Comparison of ENCODE assay signal across 26 cellular contexts in genomic region chr16:62891-63290, GRCh38. TPM values are rescaled to one million over a fixed set of nuclear protein-coding genes. Genes with fewer than 3 reads are reported as not detected.
"Had no signal": no experiment of that assay in that cellular context is flagged by ENCODE, and none has a peak within 500 bp of the region (broad histone marks: within the 10 kb centered on the region; RNA-seq: fewer than 3 reads in every experiment).

No MANE protein-coding gene starts in this region.

- H3K27me3 ChIP-seq: ascending aorta, breast epithelium, cardiac muscle cell, dorsolateral prefrontal cortex had no signal

- ATAC-seq: activated naive CD4-positive, alpha-beta T cell treated with anti-CD3 and anti-CD28 coated beads, Interleukin-2, amount 50 U/mL, for 72 hours; activated T-cell treated with anti-CD3 and anti-CD28 coated beads, Interleukin-2, amount 50 U/mL, for 72 hours; esophagus mucosa; WTC11 had no signal

- DNase-seq: activated CD4-positive, alpha-beta memory T cell treated with anti-CD3 and anti-CD28 coated beads, Interleukin-2, amount 10 ng/mL, durations not matched to agents 7 days and 5 days; activated CD4-positive, alpha-beta T cell treated with anti-CD3 and anti-CD28 coated beads for 1 hour; activated CD4-positive, alpha-beta T cell treated with anti-CD3 and anti-CD28 coated beads for 4 hours; activated CD4-positive, alpha-beta T cell treated with anti-CD3 and anti-CD28 coated beads, Interleukin-2, amount 10 ng/mL, durations not matched to agents 7 days and 5 days; activated CD4-positive, alpha-beta T cell treated with anti-CD3 and anti-CD28 coated beads, Interleukin-2, amount 50 U/mL, for 4 hours; activated CD8-positive, alpha-beta memory T cell treated with anti-CD3 and anti-CD28 coated beads, Interleukin-2, amount 50 U/mL, for 48 hours; activated gamma-delta T cell; activated naive CD4-positive, alpha-beta T cell; activated naive CD4-positive, alpha-beta T cell treated with anti-CD3 and anti-CD28 coated beads, Interleukin-2, amount 10 ng/mL, durations not matched to agents 7 days and 5 days; activated naive CD8-positive, alpha-beta T cell treated with anti-CD3 and anti-CD28 coated beads, Interleukin-2, amount 10 ng/mL, durations not matched to agents 7 days and 5 days; activated T-cell treated with anti-CD3 and anti-CD28 coated beads for 4 hours; activated T-cell treated with anti-CD3 and anti-CD28 coated beads, Interleukin-2, amount 50 U/mL, for 24 hours; activated T-cell treated with anti-CD3 and anti-CD28 coated beads, Interleukin-2, amount 50 U/mL, for 72 hours; effector memory CD4-positive, alpha-beta T cell; endodermal cell; foreskin fibroblast; T-helper 2 cell had no signal

- H3K4me3 ChIP-seq: ascending aorta, breast epithelium, cardiac muscle cell, coronary artery, dorsolateral prefrontal cortex had no signal

- H3K9me3 ChIP-seq: ascending aorta, breast epithelium had no signal

- H3K27ac ChIP-seq: ascending aorta, cardiac muscle cell, coronary artery, dorsolateral prefrontal cortex, VCaP had no signal

RNA-seq across cellular contexts. Expression of gene SNRNP25, which starts 9.3 kb away (rescaled TPM):
- total RNA-seq: ascending aorta had no signal

RNA-seq across cellular contexts. Expression of gene POLR3K, which starts 9.5 kb away (rescaled TPM):
- total RNA-seq: ascending aorta had no signal
